In genomic region chr4:86898562-86898961, GRCh38 we compare ENCODE assay signal across 12 cellular contexts. TPM values are rescaled to one million over a fixed set of nuclear protein-coding genes. Genes with fewer than 3 reads are reported as not detected.
A peak's percentile ranks its signal among the peaks of the same experiment; 100 is the strongest.
DNase-seq lines count a peak whose midpoint lies in the region; ATAC-seq and TF ChIP-seq lines count a peak whose summit lies in the region.
"Had no signal": no experiment of that assay in that cellular context is flagged by ENCODE, and none has a peak within 500 bp of the region (broad histone marks: within the 10 kb centered on the region; RNA-seq: fewer than 3 reads in every experiment).

No MANE protein-coding gene starts in this region.

- no peak overlapping the region for H3K4me3 Mint-ChIP-seq in CD14-positive monocyte
- H3K4me3 Mint-ChIP-seq in H9, result no peak overlapping the region

- H2BK12ac ChIP-seq in H9 (ENCODE audit: insufficient read length, low read depth, low read length), result no peak overlapping the region

- H2BK15ac ChIP-seq in H9 (ENCODE audit: low read depth, low read length), result no peak overlapping the region

- intact Hi-C loops in CD14-positive monocyte (cut with micrococcal nuclease) (no loop called here), head of caudate nucleus (cut with DNase I) (loop anchor here (5.0 to 10.0 kb wide), 2 partner anchors 374 to 401 kb away; no protein-coding TSS in a partner anchor)

- no peak overlapping the region for H4K5ac ChIP-seq in H9 (ENCODE audit: insufficient read length, low read depth, low read length)

- ATAC-seq in GM19328 (IDR thresholded peaks at IDR 0.05; ENCODE audit: unreplicated experiment), result no peak
- ATAC-seq in GM18868 (IDR thresholded peaks at IDR 0.05; ENCODE audit: unreplicated experiment), result no peak
- ATAC-seq in HG03442 (IDR thresholded peaks at IDR 0.05; ENCODE audit: unreplicated experiment), result no peak
- ATAC-seq: lower lobe of right lung had no signal

- no peak overlapping the region for H3K4ac ChIP-seq in H9 (ENCODE audit: low read depth, low read length)

- no peaks in the 10 kb centered on the region for H3K23me2 ChIP-seq in H9 (ENCODE audit: insufficient read length, low read depth, low read length, poor library complexity, severe bottlenecking)

- no peak overlapping the region for H2AFZ ChIP-seq in H9 (ENCODE audit: low read length)

- H3K27me3 ChIP-seq in H9 (ENCODE audit: insufficient read depth, low read length), result no peaks in the 10 kb centered on the region

- no peak overlapping the region for H3K27ac ChIP-seq in H9 (ENCODE audit: insufficient read length, low read depth, low read length)
- H3K27ac ChIP-seq: lower lobe of right lung had no signal

- H3K27me3 Mint-ChIP-seq in CD14-positive monocyte (ENCODE audit: low read depth in 3 of 3) (peaks cover under 1 to 3% (median 1%) of the 10 kb centered on the region in 3 donors), H9 (ENCODE audit: low read depth) (peaks cover 2% of the 10 kb centered on the region; the same call in 1 of the 2 replicates)

- H3K4me1 ChIP-seq in H9 (ENCODE audit: insufficient read depth, low read length), result no peaks in the 10 kb centered on the region

- no peaks in the 10 kb centered on the region for H4K20me1 ChIP-seq in H9 (ENCODE audit: control insufficient read depth, insufficient read depth, insufficient read length)

- H3K9me3 Mint-ChIP-seq in CD14-positive monocyte, result peaks cover 0 to 2% (median 0%) of the 10 kb centered on the region in 7 donors
- peaks cover 0 to 3% of the 10 kb centered on the region in 2 experiments; a peak in 2 of 5 replicates for H3K9me3 Mint-ChIP-seq in H9

- peak; percentile 13 for TF ChIP-seq CTCF in CD14-positive monocyte (IDR thresholded peaks at IDR 0.05)
- peak; percentile 70 for TF ChIP-seq CTCF in H9 (conservative IDR thresholded peaks at IDR 0.05)

- H2BK20ac ChIP-seq in H9 (ENCODE audit: low read depth, low read length, poor library complexity, severe bottlenecking), result no peak overlapping the region

- H3K56ac ChIP-seq in H9 (ENCODE audit: insufficient read length, low read depth, low read length), result no peak overlapping the region

- peaks cover 8% of the 10 kb centered on the region for H3K4me1 Mint-ChIP-seq in CD14-positive monocyte
- H3K4me1 Mint-ChIP-seq in H9, result no peaks in the 10 kb centered on the region

- no peak overlapping the region for H2BK5ac ChIP-seq in H9 (ENCODE audit: insufficient read length, low read length)

- H3K36me3 Mint-ChIP-seq in CD14-positive monocyte (no peaks in the 10 kb centered on the region), H9 (ENCODE audit: insufficient read depth in 1 of 3, low read depth in 3 of 3) (peaks cover 2 to 5% (median 3%) of the 10 kb centered on the region in 3 experiments; a peak in 4 of 7 replicates)

- no peak overlapping the region for H3K9ac ChIP-seq in H9 (ENCODE audit: extremely low read depth, insufficient read length, low read length)

- no peak overlapping the region for H3K4me2 ChIP-seq in H9 (ENCODE audit: insufficient read depth, insufficient read length, low read length)

- no peaks in the 10 kb centered on the region for H3K9me3 ChIP-seq in H9 (ENCODE audit: control insufficient read depth, low read depth, low read length)
- H3K9me3 ChIP-seq: lower lobe of right lung had no signal

- H3K27ac Mint-ChIP-seq in CD14-positive monocyte (no peak overlapping the region), H9 (no peak overlapping the region)

- H3K79me1 ChIP-seq in H9 (ENCODE audit: insufficient read depth, low read depth, low read length, poor library complexity, severe bottlenecking), result no peaks in the 10 kb centered on the region

- no peaks in the 10 kb centered on the region for H3K79me2 ChIP-seq in H9 (ENCODE audit: insufficient read depth, low read length)

- no peak overlapping the region for H4K91ac ChIP-seq in H9 (ENCODE audit: insufficient read length, low read depth, low read length)

- no peak overlapping the region for H3K18ac ChIP-seq in H9 (ENCODE audit: insufficient read length, low read depth, low read length)

- DNase-seq in CD14-positive monocyte (ENCODE audit: low spot score), result no peak
- DNase-seq in H9, result peak; percentile 42
- DNase-seq in UCSD-AML1 (lab: John Stamatoyannopoulos, UW; ENCODE audit: unreplicated experiment), result peak; percentile 20
- peak; percentile 56 for DNase-seq in islet precursor cell
- no peak for DNase-seq in head of caudate nucleus
- DNase-seq: activated CD4-positive, CD25-positive, alpha-beta regulatory T cell treated with anti-CD3 and anti-CD28 coated beads, Interleukin-2, amount 50 U/mL, for 72 hours; activated naive CD4-positive, alpha-beta T cell treated with Interleukin-2 at 50 U/mL for 16 hours; KBM-7; lower lobe of right lung had no signal

- no peak overlapping the region for H3K14ac ChIP-seq in H9 (ENCODE audit: insufficient read depth, low read length)

- no peak overlapping the region for H2AK5ac ChIP-seq in H9 (ENCODE audit: insufficient read length, low read length)

- no peak overlapping the region for H3T11ph ChIP-seq in H9 (ENCODE audit: low read length)

- no peak overlapping the region for H4K8ac ChIP-seq in H9 (replicated peaks; ENCODE audit: insufficient read length, low read depth, low read length)

- WGBS in H9 (ENCODE audit: extremely low coverage, insufficient read length, low lambda C conversion rate), result no CpG with 5 or more reads among the region's 4 CpGs

- H2BK120ac ChIP-seq in H9 (ENCODE audit: low read depth, low read length, poor library complexity, severe bottlenecking), result no peak overlapping the region

- no peak overlapping the region for H3K23ac ChIP-seq in H9 (ENCODE audit: insufficient read length, low read depth, low read length)

RNA-seq across cellular contexts. Expression of gene C4orf36, which starts 6.3 kb away (rescaled TPM):
- under 1 TPM in 1 of 2 donors, not detected in 1; 0.14 TPM for polyA plus RNA-seq in CD14-positive monocyte
- 1.8 and 2.2 TPM in 2 replicates for total RNA-seq in H9 (2021)

RNA-seq across cellular contexts. Expression of gene AFF1, which starts 36.2 kb away (rescaled TPM):
- 10 to 100 TPM in 1 of 2 donors, 1 to 10 TPM in 1; 7.5 to 20.9 TPM for polyA plus RNA-seq in CD14-positive monocyte
- total RNA-seq in H9 (2021), result 68.9 and 74.5 TPM in 2 replicates

RNA-seq across cellular contexts. Expression of gene SLC10A6, which starts 49.4 kb away (rescaled TPM):
- polyA plus RNA-seq in CD14-positive monocyte, result not detected
- total RNA-seq in H9 (2021), result not detected in 2 replicates

Comparison
In these comparisons a context has a peak if more than half of its experiments do, and no peak if none do; other contexts are left out.
1. DNase-seq: peak in H9 (single experiment), UCSD-AML1 (single experiment) and islet precursor cell (single experiment); none in CD14-positive monocyte (single experiment) and head of caudate nucleus (0 of 42).